ENCODE assay signal across 8 cellular contexts in genomic region chr21:33229776-33230517, GRCh38. TPM values are rescaled to one million over a fixed set of nuclear protein-coding genes. Genes with fewer than 3 reads are reported as not detected.
DNase-seq lines count a peak whose midpoint lies in the region; ATAC-seq, FAIRE-seq and TF ChIP-seq lines count a peak whose summit lies in the region.

Gene IFNAR2 (plus strand): TSS chr21:33229938. CDS start chr21:33241923, 11,985 bp downstream.

- no peak for TF ChIP-seq CTCF in kidney (IDR thresholded peaks at IDR 0.05; ENCODE audit: borderline replicate concordance, extremely low read depth, insufficient read depth)

- no peaks in the 10 kb centered on the region for H3K36me3 ChIP-seq in kidney (ENCODE audit: control insufficient read depth in 1 of 2, insufficient read depth in 2 of 2, low read length in 2 of 2)

- peaks cover 0 to 7% of the 10 kb centered on the region in 2 donors for H3K4me1 ChIP-seq in kidney (ENCODE audit: control insufficient read depth in 1 of 2, insufficient read depth in 1 of 2, low read depth in 1 of 2, low read length in 2 of 2)

- peak; percentile 63 for ATAC-seq in HG02970 (IDR thresholded peaks at IDR 0.05; ENCODE audit: low FRiP score, unreplicated experiment)

- peak within 1 kb of the TSS; percentile 55 to 81 for H3K9ac ChIP-seq in kidney (ENCODE audit: low read length in 2 of 2)

- H3K4me3 ChIP-seq in kidney (ENCODE audit: low read length in 2 of 2) = peak within 1 kb of the TSS; percentile 79 to 90

- H3K27ac ChIP-seq in kidney (ENCODE audit: low read depth in 2 of 2, low read length in 2 of 2) = peak within 1 kb of the TSS; percentile 92 to 94

- FAIRE-seq in kidney (lab: Jason Lieb, UNC) = no peak

- no peaks in the 10 kb centered on the region for H3K9me3 ChIP-seq in kidney (ENCODE audit: control insufficient read depth in 1 of 2, low read length in 2 of 2)

- DNase-seq in NCI-H187 (lab: John Stamatoyannopoulos, UW) (peak; percentile 58 to 62), NCI-H187 treated with DMSO at 0.1 percent for 48 hours (lab: John Stamatoyannopoulos, UW) (no peak), NCI-H2171 treated with DMSO at 0.1 percent for 48 hours (lab: John Stamatoyannopoulos, UW) (peak; percentile 46), cerebellar cortex (ENCODE audit: low spot score) (peak; percentile 66), kidney (peak; percentile 90)
- DNase-seq in activated CD4-positive, CD25-positive, alpha-beta regulatory T cell treated with anti-CD3 and anti-CD28 coated beads, Interleukin-2, amount 50 U/mL, for 16 hours (ENCODE audit: low read depth, low spot score) = peak; percentile 52
- DNase-seq in stimulated activated CD4-positive, alpha-beta T cell treated with anti-CD3 and anti-CD28 coated beads, Interleukin-12 subunit alpha, Interleukin-12 subunit beta, amount 100 ng/mL, for 4 hours = peak; percentile 76

- intact Hi-C loops in kidney (cut with DNase I) = no loop called here

RNA-seq across cellular contexts. Expression of gene IFNAR2, which starts in this region (rescaled TPM):
- total RNA-seq in kidney = 56.5 TPM
- 14.8 TPM for polyA plus RNA-seq in kidney (ENCODE audit: insufficient read depth, low read depth, low replicate concordance)
